Comparison of ENCODE assay signal across 29 cellular contexts in genomic region chr7:26912933-26913536, GRCh38.
"Had no signal": no experiment of that assay in that cellular context is flagged by ENCODE, and none has a peak within 500 bp of the region (broad histone marks: within the 10 kb centered on the region; RNA-seq: fewer than 3 reads in every experiment).

No MANE protein-coding gene starts in this region.

- H3K9me3 ChIP-seq: adrenal gland, Peyer's patch, SJSA1, SK-N-SH had no signal

- ATAC-seq: activated CD4-positive, alpha-beta T cell treated with anti-CD3 and anti-CD28 coated beads for 36 hours; activated CD4-positive, CD25-positive, alpha-beta regulatory T cell treated with anti-CD3 and anti-CD28 coated beads, Interleukin-2, amount 50 U/mL, for 24 hours; activated CD8-positive, alpha-beta T cell treated with anti-CD3 and anti-CD28 coated beads, Interleukin-2, amount 10 ng/mL, durations not matched to agents 7 days and 5 days; activated naive CD4-positive, alpha-beta T cell treated with anti-CD3 and anti-CD28 coated beads, Interleukin-2, amount 50 U/mL, for 72 hours; PC-3; WTC11 had no signal

- H3K9ac ChIP-seq: SK-N-SH had no signal

- DNase-seq: activated CD4-positive, alpha-beta T cell treated with anti-CD3 and anti-CD28 coated beads for 36 hours; activated CD4-positive, alpha-beta T cell treated with anti-CD3 and anti-CD28 coated beads, Interleukin-2, amount 10 ng/mL, durations not matched to agents 7 days and 5 days; activated CD4-positive, alpha-beta T cell treated with anti-CD3 and anti-CD28 coated beads, Interleukin-2, amount 50 U/mL, for 48 hours; activated CD8-positive, alpha-beta T cell treated with anti-CD3 and anti-CD28 coated beads, Interleukin-2, amount 10 ng/mL, durations not matched to agents 7 days and 5 days; activated gamma-delta T cell treated with Interleukin-2 at 50 U/mL for 16 hours; activated naive CD4-positive, alpha-beta T cell treated with anti-CD3 and anti-CD28 coated beads for 36 hours; activated T-cell treated with anti-CD3 and anti-CD28 coated beads, Interleukin-2, amount 50 U/mL, for 24 hours; adrenal gland; aorta; brain microvascular endothelial cell; central memory CD4-positive, alpha-beta T cell; NCI-H1048; NCI-H1105 treated with DMSO at 0.1 percent for 48 hours; NCI-H1436; NCI-H1694; NCI-H2029; NCI-H345; NCI-H510A; NCI-H748 treated with DMSO at 0.1 percent for 48 hours; NK-92 treated with Interleukin-12 subunit alpha and Interleukin-12 subunit beta, amount 100 ng/mL, for 24 hours; PC-3; Peyer's patch; RPMI8226; SHP77 treated with DMSO at 0.1 percent for 48 hours; SK-N-SH had no signal

- H3K4me1 ChIP-seq: Peyer's patch had no signal

- H3K27ac ChIP-seq: adrenal gland, brain microvascular endothelial cell, Peyer's patch, SJSA1 had no signal

- H3K4me3 ChIP-seq: adrenal gland, Peyer's patch, SJSA1 had no signal

- H3K27me3 ChIP-seq: adrenal gland, brain microvascular endothelial cell, Peyer's patch, SJSA1 had no signal

- H3K36me3 ChIP-seq: adrenal gland, brain microvascular endothelial cell, Peyer's patch, SJSA1 had no signal

- H3K4me2 ChIP-seq: SK-N-SH had no signal
